In the genomic region with DNA sequence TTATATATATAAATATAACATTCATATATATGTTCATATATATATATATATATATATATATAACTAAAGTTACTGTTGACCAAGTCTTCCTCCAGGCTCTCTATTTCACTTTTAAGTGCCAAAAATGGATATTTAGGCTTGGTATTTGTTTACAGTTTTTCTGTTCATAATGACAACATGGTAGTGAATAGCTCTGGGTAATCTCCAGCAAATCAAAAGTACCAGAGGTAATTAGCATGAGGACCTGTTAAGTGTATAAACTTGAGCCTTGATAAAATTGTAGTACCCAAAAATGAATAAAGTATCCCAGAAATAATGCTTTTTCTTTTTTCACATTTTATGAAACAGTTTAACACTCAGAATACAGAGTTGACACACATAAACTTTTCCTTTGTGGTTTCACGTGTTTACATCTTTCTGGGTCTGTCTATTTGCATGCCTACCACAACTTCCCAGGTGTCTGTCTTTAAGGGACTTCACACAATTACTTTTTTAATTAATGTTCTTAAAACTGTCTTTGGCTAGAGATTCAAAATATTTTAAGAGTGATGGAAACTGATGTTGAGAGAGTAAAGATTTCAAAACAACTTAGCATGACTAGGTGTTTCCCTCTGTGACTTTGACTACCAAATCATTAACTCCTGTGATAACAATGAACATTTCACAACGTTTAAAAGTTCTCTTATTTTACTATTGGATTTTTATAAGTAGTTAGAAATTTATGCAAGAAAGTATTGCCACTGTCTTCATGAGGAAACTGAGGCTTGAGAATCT, we compare ENCODE assay signal across 14 cellular contexts. TPM values are rescaled to one million over a fixed set of nuclear protein-coding genes. Genes with fewer than 3 reads are reported as not detected.
A peak's percentile ranks its signal among the peaks of the same experiment; 100 is the strongest.
DNase-seq lines count a peak whose midpoint lies in the region; ATAC-seq and TF ChIP-seq lines count a peak whose summit lies in the region.
"Had no signal": no experiment of that assay in that cellular context is flagged by ENCODE, and none has a peak within 500 bp of the region (broad histone marks: within the 10 kb centered on the region; RNA-seq: fewer than 3 reads in every experiment).

No MANE protein-coding gene starts in this region.

- peaks cover 10% of the 10 kb centered on the region for H3K4me1 ChIP-seq in osteoblast (ENCODE audit: insufficient read depth, low read length)
- H3K4me1 ChIP-seq: ascending aorta had no signal

- DNase-seq in GM06990 (ENCODE audit: extremely low read depth, insufficient read length) (peak; percentile 29), HFFc6 (no peak), osteoblast (ENCODE audit: insufficient read length, low spot score, missing footprints) (no peak), NCI-H1417 treated with DMSO at 0.1 percent for 48 hours (lab: John Stamatoyannopoulos, UW) (no peak), NOMO-1 treated with DMSO at 0.1 percent for 48 hours (lab: John Stamatoyannopoulos, UW; ENCODE audit: unreplicated experiment) (no peak)
- no peak for DNase-seq in activated naive CD8-positive, alpha-beta T cell treated with anti-CD3 and anti-CD28 coated beads, Interleukin-2, amount 50 U/mL, for 24 hours
- DNase-seq: hypothalamus; NCI-H1092 treated with DMSO at 0.1 percent for 48 hours; NCI-H524 treated with DMSO at 0.1 percent for 48 hours; posterior cingulate gyrus; SJCRH30; stimulated activated CD4-positive, alpha-beta T cell treated with anti-CD3 and anti-CD28 coated beads, Interleukin-2, amount 100 ng/mL, for 48 hours had no signal

- H3K36me3 ChIP-seq in GM06990 (ENCODE audit: control insufficient read depth, insufficient read depth, low read length) (peaks cover 2% of the 10 kb centered on the region), osteoblast (ENCODE audit: insufficient read depth, low read length) (peaks cover 5% of the 10 kb centered on the region)

- H3K79me2 ChIP-seq in osteoblast (ENCODE audit: insufficient read depth, low read length): peaks cover 59% of the 10 kb centered on the region

- H3K27ac Mint-ChIP-seq in HFFc6: peak overlapping the region; percentile 56; the same call in 1 of the 2 replicates
- peak overlapping the region; percentile 70 for H3K27ac Mint-ChIP-seq in activated naive CD8-positive, alpha-beta T cell treated with anti-CD3 and anti-CD28 coated beads, Interleukin-2, amount 50 U/mL, for 24 hours

- H3K9me3 ChIP-seq in osteoblast (ENCODE audit: low read depth, low read length): no peaks in the 10 kb centered on the region
- H3K9me3 ChIP-seq: ascending aorta, SJCRH30 had no signal

- ATAC-seq in activated naive CD8-positive, alpha-beta T cell treated with anti-CD3 and anti-CD28 coated beads, Interleukin-2, amount 50 U/mL, for 24 hours: no peak
- no peak for ATAC-seq in GM19455 (IDR thresholded peaks at IDR 0.05; ENCODE audit: unreplicated experiment)

- H3K27ac ChIP-seq in osteoblast (ENCODE audit: low read depth, low read length): peak overlapping the region; percentile 42
- H3K27ac ChIP-seq: ascending aorta, SJCRH30 had no signal

- H3K27me3 ChIP-seq in GM06990 (replicated peaks; ENCODE audit: control insufficient read depth, insufficient read depth, low read length) (no peaks in the 10 kb centered on the region), osteoblast (ENCODE audit: insufficient read depth, low read length) (no peaks in the 10 kb centered on the region)
- H3K27me3 ChIP-seq: ascending aorta, SJCRH30 had no signal

- peaks cover 22% of the 10 kb centered on the region for H3K4me1 Mint-ChIP-seq in HFFc6 (ENCODE audit: low read depth)
- H3K4me1 Mint-ChIP-seq in activated naive CD8-positive, alpha-beta T cell treated with anti-CD3 and anti-CD28 coated beads, Interleukin-2, amount 50 U/mL, for 24 hours: peaks cover 42% of the 10 kb centered on the region

- no peak overlapping the region for H3K4me3 Mint-ChIP-seq in HFFc6
- no peak overlapping the region for H3K4me3 Mint-ChIP-seq in activated naive CD8-positive, alpha-beta T cell treated with anti-CD3 and anti-CD28 coated beads, Interleukin-2, amount 50 U/mL, for 24 hours

- H3K36me3 Mint-ChIP-seq in HFFc6 (ENCODE audit: low read depth): peaks cover 12% of the 10 kb centered on the region
- peaks cover 26% of the 10 kb centered on the region for H3K36me3 Mint-ChIP-seq in activated naive CD8-positive, alpha-beta T cell treated with anti-CD3 and anti-CD28 coated beads, Interleukin-2, amount 50 U/mL, for 24 hours (ENCODE audit: low read depth)

- H2AFZ ChIP-seq in osteoblast (ENCODE audit: low read length): no peak overlapping the region

- H4K20me1 ChIP-seq in osteoblast (ENCODE audit: insufficient read depth, low read length): no peaks in the 10 kb centered on the region

- H3K4me2 ChIP-seq in osteoblast (ENCODE audit: insufficient read depth, low read length): no peak overlapping the region

- no peaks in the 10 kb centered on the region for H3K9me3 Mint-ChIP-seq in HFFc6
- H3K9me3 Mint-ChIP-seq in activated naive CD8-positive, alpha-beta T cell treated with anti-CD3 and anti-CD28 coated beads, Interleukin-2, amount 50 U/mL, for 24 hours: no peaks in the 10 kb centered on the region

- peaks cover 3% of the 10 kb centered on the region for H3K27me3 Mint-ChIP-seq in HFFc6 (ENCODE audit: insufficient read depth)
- no peaks in the 10 kb centered on the region for H3K27me3 Mint-ChIP-seq in activated naive CD8-positive, alpha-beta T cell treated with anti-CD3 and anti-CD28 coated beads, Interleukin-2, amount 50 U/mL, for 24 hours

- TF ChIP-seq CTCF in GM06990 (IDR thresholded peaks at IDR 0.05; ENCODE audit: insufficient read depth, low read length, poor library complexity, severe bottlenecking): no peak
- no peak for TF ChIP-seq CTCF in HFFc6 (IDR thresholded peaks at IDR 0.05)
- no peak for TF ChIP-seq CTCF in osteoblast (IDR thresholded peaks at IDR 0.05; ENCODE audit: extremely low read depth, low read depth, low read length)

- H3K4me3 ChIP-seq in GM06990 (replicated peaks; ENCODE audit: low read depth, low read length) (no peak overlapping the region), osteoblast (ENCODE audit: insufficient read depth, low read length) (no peak overlapping the region)
- H3K4me3 ChIP-seq: ascending aorta, SJCRH30 had no signal

RNA-seq across cellular contexts. Expression of gene RABEP1, which starts 47.9 kb away (rescaled TPM):
- 10 to 100 TPM; 41.1 to 48.5 (median 45.6) TPM for total RNA-seq in HFFc6 (2021; fragmentation: NEBNext Ultra II Directional; extraction: Animal tissue kit (Norgen Biotek cat#: 25700))
- 56.0 and 59.4 TPM in 2 replicates for total RNA-seq in osteoblast
